Comparison of ENCODE assay signal across 8 cellular contexts in genomic region chr9:15277400-15278137, GRCh38. TPM values are rescaled to one million over a fixed set of nuclear protein-coding genes. Genes with fewer than 3 reads are reported as not detected.
DNase-seq lines count a peak whose midpoint lies in the region; ATAC-seq and TF ChIP-seq lines count a peak whose summit lies in the region.

No MANE protein-coding gene starts in this region.

- no peak overlapping the region for H2AFZ ChIP-seq in SU-DHL-6 (ENCODE audit: low read depth, low read length, severe bottlenecking)

- no peaks in the 10 kb centered on the region for H3K9me3 ChIP-seq in DOHH2 (ENCODE audit: control insufficient read depth, insufficient read depth, low read length)
- no peaks in the 10 kb centered on the region for H3K9me3 ChIP-seq in SU-DHL-6 (ENCODE audit: insufficient read depth, low read length)
- H3K9me3 ChIP-seq in tibial artery: no peaks in the 10 kb centered on the region

- DNase-seq in HCEC 1CT (peak; percentile 21), left ventricle myocardium superior (no peak), tibial artery (no peak)
- no peak for DNase-seq in activated CD8-positive, alpha-beta memory T cell treated with anti-CD3 and anti-CD28 coated beads, Interleukin-2, amount 10 ng/mL, durations not matched to agents 7 days and 5 days
- no peak for DNase-seq in activated CD4-positive, alpha-beta T cell treated with anti-CD3 and anti-CD28 coated beads, Interleukin-2, amount 50 U/mL, for 1 hour

- peaks cover 4% of the 10 kb centered on the region for H3K4me1 Mint-ChIP-seq in activated CD8-positive, alpha-beta memory T cell treated with anti-CD3 and anti-CD28 coated beads, Interleukin-2, amount 10 ng/mL, durations not matched to agents 7 days and 5 days

- no peaks in the 10 kb centered on the region for H3K4me1 ChIP-seq in DOHH2 (ENCODE audit: control insufficient read depth, low read length)
- H3K4me1 ChIP-seq in tibial artery: peaks cover 0 to 30% (median 4%) of the 10 kb centered on the region in 4 donors

- no peaks in the 10 kb centered on the region for H4K20me1 ChIP-seq in DOHH2 (ENCODE audit: control insufficient read depth, insufficient read depth, low read depth, low read length)
- no peaks in the 10 kb centered on the region for H4K20me1 ChIP-seq in SU-DHL-6 (ENCODE audit: low read depth, low read length)

- H3K9me3 Mint-ChIP-seq in activated CD8-positive, alpha-beta memory T cell treated with anti-CD3 and anti-CD28 coated beads, Interleukin-2, amount 10 ng/mL, durations not matched to agents 7 days and 5 days (ENCODE audit: low read depth): no peaks in the 10 kb centered on the region

- no peak overlapping the region for H3K4me3 Mint-ChIP-seq in activated CD8-positive, alpha-beta memory T cell treated with anti-CD3 and anti-CD28 coated beads, Interleukin-2, amount 10 ng/mL, durations not matched to agents 7 days and 5 days

- peaks cover 2% of the 10 kb centered on the region for H3K36me3 Mint-ChIP-seq in activated CD8-positive, alpha-beta memory T cell treated with anti-CD3 and anti-CD28 coated beads, Interleukin-2, amount 10 ng/mL, durations not matched to agents 7 days and 5 days

- H3K4me2 ChIP-seq in DOHH2 (ENCODE audit: low read length) (no peak overlapping the region), SU-DHL-6 (ENCODE audit: low read depth, low read length, poor library complexity, severe bottlenecking) (no peak overlapping the region)

- H3K9me2 ChIP-seq in DOHH2 (replicated peaks; ENCODE audit: control insufficient read depth, low read length): no peaks in the 10 kb centered on the region
- H3K9me2 ChIP-seq in SU-DHL-6 (replicated peaks; ENCODE audit: insufficient read depth, low read length): no peaks in the 10 kb centered on the region

- H3K27ac ChIP-seq in DOHH2 (ENCODE audit: low read depth, low read length) (no peak overlapping the region), SU-DHL-6 (ENCODE audit: low read depth, low read length) (no peak overlapping the region), tibial artery (peak overlapping the region in 1 of 2 donors; percentile 39)

- CTCF ChIA-PET in activated CD8-positive, alpha-beta memory T cell treated with anti-CD3 and anti-CD28 coated beads, Interleukin-2, amount 10 ng/mL, durations not matched to agents 7 days and 5 days (lab: Charles Lee): interaction anchor here (0.7 to 1.2 kb wide), 12 partner anchors 9 to 329 kb away, joined by 3 to 7 read pairs (median 3); partner anchors contain the start of genes SNAPC3 and TTC39B

- ATAC-seq in left ventricle myocardium superior (peak; percentile 38), GM21528 (IDR thresholded peaks at IDR 0.05; ENCODE audit: low FRiP score, unreplicated experiment) (no peak)
- ATAC-seq in activated CD8-positive, alpha-beta memory T cell treated with anti-CD3 and anti-CD28 coated beads, Interleukin-2, amount 10 ng/mL, durations not matched to agents 7 days and 5 days: no peak

- H3K4me3 ChIP-seq in DOHH2 (ENCODE audit: low read length) (no peak overlapping the region), SU-DHL-6 (ENCODE audit: insufficient read depth, low read length, poor library complexity, severe bottlenecking) (no peak overlapping the region), tibial artery (no peak overlapping the region)

- no peaks in the 10 kb centered on the region for H3K79me2 ChIP-seq in DOHH2 (ENCODE audit: control insufficient read depth, low read length)
- no peaks in the 10 kb centered on the region for H3K79me2 ChIP-seq in SU-DHL-6 (ENCODE audit: insufficient read depth, low read length)

- H3K36me3 ChIP-seq in DOHH2 (ENCODE audit: control insufficient read depth, low read length) (no peaks in the 10 kb centered on the region), SU-DHL-6 (ENCODE audit: low read length) (no peaks in the 10 kb centered on the region), tibial artery (no peaks in the 10 kb centered on the region)

- H3K27me3 ChIP-seq in DOHH2 (ENCODE audit: control insufficient read depth, low read length) (no peaks in the 10 kb centered on the region), SU-DHL-6 (ENCODE audit: low read length) (no peaks in the 10 kb centered on the region), tibial artery (no peaks in the 10 kb centered on the region)

- H3K27me3 Mint-ChIP-seq in activated CD8-positive, alpha-beta memory T cell treated with anti-CD3 and anti-CD28 coated beads, Interleukin-2, amount 10 ng/mL, durations not matched to agents 7 days and 5 days: no peaks in the 10 kb centered on the region

- no peak overlapping the region for H3K27ac Mint-ChIP-seq in activated CD8-positive, alpha-beta memory T cell treated with anti-CD3 and anti-CD28 coated beads, Interleukin-2, amount 10 ng/mL, durations not matched to agents 7 days and 5 days

- H3F3A ChIP-seq in DOHH2 (ENCODE audit: control insufficient read depth, insufficient read depth) (no peaks in the 10 kb centered on the region), SU-DHL-6 (ENCODE audit: insufficient read depth) (no peaks in the 10 kb centered on the region)

- TF ChIP-seq CTCF in DOHH2 (IDR thresholded peaks at IDR 0.05; ENCODE audit: low read depth, low read length, poor library complexity, severe bottlenecking) (peak; percentile 49), SU-DHL-6 (IDR thresholded peaks at IDR 0.05; ENCODE audit: insufficient read depth, low read length, poor library complexity, severe bottlenecking) (peak; percentile 28), tibial artery (IDR thresholded peaks at IDR 0.05) (peak; percentile 31 to 35)

- intact Hi-C loops in left ventricle myocardium superior (cut with micrococcal nuclease) (no loop called here), tibial artery (cut with DNase I; ENCODE audit: low total_unique reads) (loop anchor here (10.0 kb wide), 1 partner anchor 327 kb away; no protein-coding TSS in a partner anchor)

- H3K9ac ChIP-seq in SU-DHL-6 (ENCODE audit: low read length): no peak overlapping the region

RNA-seq across cellular contexts. Expression of gene TTC39B, which starts 29.4 kb away (rescaled TPM):
- total RNA-seq in left ventricle myocardium superior: 1.4 TPM
- 10 to 100 TPM; 16.2 to 34.3 TPM for total RNA-seq in activated CD8-positive, alpha-beta memory T cell treated with anti-CD3 and anti-CD28 coated beads, Interleukin-2, amount 10 ng/mL, durations not matched to agents 7 days and 5 days
